In the genomic region with DNA sequence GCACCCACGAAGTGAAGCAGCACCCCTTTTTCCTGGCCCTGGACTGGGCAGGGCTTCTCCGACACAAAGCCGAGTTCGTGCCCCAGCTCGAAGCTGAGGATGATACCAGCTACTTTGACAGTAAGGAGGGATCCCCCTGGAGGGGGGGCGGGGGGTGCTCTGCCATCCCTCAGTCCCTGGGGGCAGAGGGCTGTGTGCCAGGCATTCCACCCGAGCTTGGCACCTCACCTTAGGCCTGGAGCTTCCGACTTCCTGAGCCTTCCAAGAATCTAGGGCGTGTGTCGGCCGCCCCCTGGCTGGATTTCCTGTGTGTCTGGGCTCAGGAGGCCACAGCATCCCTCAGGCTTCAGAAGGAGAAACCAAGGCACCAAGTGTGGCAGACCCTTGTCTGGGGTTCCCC, we compare ENCODE assay signal across 23 cellular contexts. TPM values are rescaled to one million over a fixed set of nuclear protein-coding genes. Genes with fewer than 3 reads are reported as not detected.
"Had no signal": no experiment of that assay in that cellular context is flagged by ENCODE, and none has a peak within 500 bp of the region (broad histone marks: within the 10 kb centered on the region; RNA-seq: fewer than 3 reads in every experiment).

No MANE protein-coding gene starts in this region.

- H3K27ac Mint-ChIP-seq: effector memory CD8-positive, alpha-beta T cell; nephron progenitor cell had no signal

- H3K4me1 Mint-ChIP-seq: nephron progenitor cell; stimulated activated naive CD8-positive, alpha-beta T cell treated with anti-CD3 and anti-CD28 coated beads, Interleukin-15, amount 100 ng/mL, for 72 hours had no signal

- H3K4me3 Mint-ChIP-seq: effector memory CD8-positive, alpha-beta T cell; naive thymus-derived CD8-positive, alpha-beta T cell; nephron progenitor cell; stimulated activated naive CD8-positive, alpha-beta T cell treated with anti-CD3 and anti-CD28 coated beads, Interleukin-15, amount 100 ng/mL, for 72 hours had no signal

- DNase-seq: effector memory CD8-positive, alpha-beta T cell; erythroblast; hypothalamus; kidney; mesendoderm; midbrain; naive thymus-derived CD8-positive, alpha-beta T cell; nephron progenitor cell; stimulated activated CD4-positive, alpha-beta T cell treated with anti-CD3 and anti-CD28 coated beads, Interleukin-12 subunit alpha, Interleukin-12 subunit beta, amount 100 ng/mL, for 4 hours; stimulated activated CD4-positive, alpha-beta T cell treated with anti-CD3 and anti-CD28 coated beads, Interleukin-1b, Interleukin-23, amount 100 ng/mL, for 48 hours; stimulated activated CD4-positive, alpha-beta T cell treated with anti-CD3 and anti-CD28 coated beads, Interleukin-4, amount 100 ng/mL, for 1 hour; stimulated activated CD8-positive, alpha-beta memory T cell treated with anti-CD3 and anti-CD28 coated beads, Interleukin-4, amount 100 ng/mL, for 48 hours; stimulated activated naive CD4-positive, alpha-beta T cell; stimulated activated naive CD8-positive, alpha-beta T cell treated with anti-CD3 and anti-CD28 coated beads, Interleukin-15, amount 100 ng/mL, for 72 hours; transverse colon; upper lobe of right lung; uterus had no signal

- H3K9me3 Mint-ChIP-seq: effector memory CD8-positive, alpha-beta T cell; naive thymus-derived CD8-positive, alpha-beta T cell; nephron progenitor cell had no signal

- H3K27ac ChIP-seq: coronary artery, pancreas, suprapubic skin, upper lobe of right lung, uterus had no signal

- ATAC-seq: effector memory CD8-positive, alpha-beta T cell; left lobe of liver; naive thymus-derived CD8-positive, alpha-beta T cell; pancreas; sciatic nerve; stimulated activated naive CD8-positive, alpha-beta T cell treated with anti-CD3 and anti-CD28 coated beads, Interleukin-15, amount 100 ng/mL, for 72 hours had no signal

- H3K27me3 ChIP-seq: pancreas, suprapubic skin, transverse colon, upper lobe of right lung, uterus had no signal

- H3K36me3 ChIP-seq: uterus had no signal

- H3K4me3 ChIP-seq: coronary artery, pancreas, smooth muscle cell, suprapubic skin, transverse colon, upper lobe of right lung, uterus had no signal

- H3K27me3 Mint-ChIP-seq: effector memory CD8-positive, alpha-beta T cell; naive thymus-derived CD8-positive, alpha-beta T cell; stimulated activated naive CD8-positive, alpha-beta T cell treated with anti-CD3 and anti-CD28 coated beads, Interleukin-15, amount 100 ng/mL, for 72 hours had no signal

- H3K9me3 ChIP-seq: pancreas, suprapubic skin, transverse colon, upper lobe of right lung, uterus had no signal

- H3K4me1 ChIP-seq: pancreas, suprapubic skin, upper lobe of right lung, uterus had no signal

RNA-seq across cellular contexts. Expression of a gene that starts 50.5 kb away (rescaled TPM):
- total RNA-seq: smooth muscle cell had no signal
- polyA plus RNA-seq: smooth muscle cell had no signal
